In the genomic region with DNA sequence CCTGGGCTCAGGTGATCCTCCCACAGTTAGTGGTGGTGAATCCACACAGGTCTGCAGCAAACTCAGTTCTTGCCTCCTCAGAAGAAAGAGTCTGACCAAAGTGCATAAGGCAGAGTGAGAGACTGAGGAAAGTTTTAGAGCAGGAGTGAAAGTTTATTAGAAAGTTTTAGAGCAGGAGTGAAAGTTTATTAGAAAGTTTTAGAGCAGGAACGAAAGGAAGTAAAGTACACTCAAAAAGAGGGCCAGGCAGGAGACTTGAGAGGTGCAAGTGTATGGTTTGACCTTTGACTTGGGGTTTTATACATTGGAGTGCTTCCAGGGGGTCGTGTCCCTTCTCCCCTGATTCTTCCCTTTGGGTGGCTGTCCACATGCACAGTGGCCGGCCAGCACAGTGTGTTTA, we compare ENCODE assay signal across 34 cellular contexts.
"Had no signal": no experiment of that assay in that cellular context is flagged by ENCODE, and none has a peak within 500 bp of the region (broad histone marks: within the 10 kb centered on the region; RNA-seq: fewer than 3 reads in every experiment).

No MANE protein-coding gene starts in this region.

- H3K9me3 Mint-ChIP-seq: activated B cell treated with CpG ODN at 0.5 μM for 24 hours; activated CD4-positive, alpha-beta memory T cell treated with anti-CD3 and anti-CD28 coated beads for 36 hours; activated naive CD4-positive, alpha-beta T cell treated with anti-CD3 and anti-CD28 coated beads for 36 hours; activated naive CD4-positive, alpha-beta T cell treated with anti-CD3 and anti-CD28 coated beads, Interleukin-2, amount 50 U/mL, for 24 hours; activated naive CD8-positive, alpha-beta T cell treated with anti-CD3 and anti-CD28 coated beads for 36 hours; activated naive CD8-positive, alpha-beta T cell treated with anti-CD3 and anti-CD28 coated beads, Interleukin-2, amount 50 U/mL, for 24 hours; activated T-helper 1 cell treated with anti-CD3 and anti-CD28 coated beads, Interleukin-12 subunit alpha, Interleukin-12 subunit beta, Interleukin-2, Interleukin-4 antibody, amounts not matched to agents 30 ng/mL and 10 ng/mL and 1 ng/mL, durations not matched to agents 14 hours and 24 hours and 36 hours; activated T-helper 2 cell treated with anti-CD3 and anti-CD28 coated beads, Interferon-gamma antibody, Interleukin-2, Interleukin-4, amounts not matched to agents 10 μg/mL and 5 μg/mL and 100 μg/mL, durations not matched to agents 14 hours and 24 hours and 36 hours; dendritic cell treated with granulocyte-macrophage colony-stimulating factor and Interleukin-4, amounts not matched to agents 40 ng/mL and 50 ng/mL, for 4 days; T-helper 2 cell treated with Interferon-gamma antibody and Interleukin-4, amounts not matched to agents 5 μg/mL and 100 μg/mL, for 36 hours had no signal

- ATAC-seq: activated CD4-positive, CD25-positive, alpha-beta regulatory T cell treated with anti-CD3 and anti-CD28 coated beads, Interleukin-2, amount 50 U/mL, for 24 hours; activated CD8-positive, alpha-beta memory T cell treated with anti-CD3 and anti-CD28 coated beads, Interleukin-2, amount 10 ng/mL, durations not matched to agents 7 days and 5 days; activated CD8-positive, alpha-beta T cell treated with anti-CD3 and anti-CD28 coated beads, Interleukin-2, amount 10 ng/mL, durations not matched to agents 7 days and 5 days; activated naive CD8-positive, alpha-beta T cell treated with anti-CD3 and anti-CD28 coated beads, Interleukin-2, amount 50 U/mL, for 24 hours; body of pancreas; foreskin keratinocyte; T-helper 17 cell had no signal

- H3K4me1 Mint-ChIP-seq: activated B cell treated with CpG ODN at 0.5 μM for 24 hours; activated naive CD4-positive, alpha-beta T cell treated with anti-CD3 and anti-CD28 coated beads, Interleukin-2, amount 50 U/mL, for 24 hours; activated naive CD8-positive, alpha-beta T cell treated with anti-CD3 and anti-CD28 coated beads for 36 hours; activated naive CD8-positive, alpha-beta T cell treated with anti-CD3 and anti-CD28 coated beads, Interleukin-2, amount 50 U/mL, for 24 hours had no signal

- H3K36me3 Mint-ChIP-seq: activated CD4-positive, alpha-beta memory T cell treated with anti-CD3 and anti-CD28 coated beads for 36 hours; activated CD8-positive, alpha-beta memory T cell treated with anti-CD3 and anti-CD28 coated beads, Interleukin-2, amount 10 ng/mL, durations not matched to agents 7 days and 5 days; activated naive CD4-positive, alpha-beta T cell treated with anti-CD3 and anti-CD28 coated beads, Interleukin-2, amount 50 U/mL, for 24 hours; activated naive CD8-positive, alpha-beta T cell treated with anti-CD3 and anti-CD28 coated beads for 36 hours had no signal

- H3K36me3 ChIP-seq: adrenal gland, colonic mucosa, esophagus muscularis mucosa, gastrocnemius medialis, WERI-Rb-1 had no signal

- H3K4me3 Mint-ChIP-seq: activated B cell treated with CpG ODN at 0.5 μM for 24 hours; activated CD4-positive, alpha-beta memory T cell treated with anti-CD3 and anti-CD28 coated beads for 36 hours; activated CD8-positive, alpha-beta memory T cell treated with anti-CD3 and anti-CD28 coated beads, Interleukin-2, amount 10 ng/mL, durations not matched to agents 7 days and 5 days; activated CD8-positive, alpha-beta T cell treated with anti-CD3 and anti-CD28 coated beads, Interleukin-2, amount 10 ng/mL, durations not matched to agents 7 days and 5 days; activated naive CD4-positive, alpha-beta T cell treated with anti-CD3 and anti-CD28 coated beads for 36 hours; activated naive CD4-positive, alpha-beta T cell treated with anti-CD3 and anti-CD28 coated beads, Interleukin-2, amount 50 U/mL, for 24 hours; activated naive CD8-positive, alpha-beta T cell treated with anti-CD3 and anti-CD28 coated beads for 36 hours; activated naive CD8-positive, alpha-beta T cell treated with anti-CD3 and anti-CD28 coated beads, Interleukin-2, amount 50 U/mL, for 24 hours; activated T-helper 1 cell treated with anti-CD3 and anti-CD28 coated beads, Interleukin-12 subunit alpha, Interleukin-12 subunit beta, Interleukin-2, Interleukin-4 antibody, amounts not matched to agents 30 ng/mL and 10 ng/mL and 1 ng/mL, durations not matched to agents 14 hours and 24 hours and 36 hours; dendritic cell treated with granulocyte-macrophage colony-stimulating factor and Interleukin-4, amounts not matched to agents 40 ng/mL and 50 ng/mL, for 4 days; T-helper 17 cell; T-helper 2 cell treated with Interferon-gamma antibody and Interleukin-4, amounts not matched to agents 5 μg/mL and 100 μg/mL, for 36 hours had no signal

- H3K9me3 ChIP-seq: adrenal gland, body of pancreas, colonic mucosa, gastrocnemius medialis had no signal

- H3K4me3 ChIP-seq: adrenal gland, body of pancreas, colonic mucosa, dorsolateral prefrontal cortex, esophagus muscularis mucosa, gastrocnemius medialis had no signal

- H3K4me1 ChIP-seq: adrenal gland, body of pancreas, colonic mucosa, foreskin keratinocyte had no signal

- H3K27ac ChIP-seq: adrenal gland, body of pancreas, colonic mucosa, dorsolateral prefrontal cortex, esophagus muscularis mucosa, foreskin keratinocyte, gastrocnemius medialis, WERI-Rb-1 had no signal

- H3K27me3 Mint-ChIP-seq: activated naive CD4-positive, alpha-beta T cell treated with anti-CD3 and anti-CD28 coated beads, Interleukin-2, amount 50 U/mL, for 24 hours; activated naive CD8-positive, alpha-beta T cell treated with anti-CD3 and anti-CD28 coated beads for 36 hours had no signal

- DNase-seq: activated B cell treated with CpG ODN at 0.5 μM for 24 hours; activated CD4-positive, alpha-beta memory T cell treated with anti-CD3 and anti-CD28 coated beads for 36 hours; activated CD4-positive, alpha-beta T cell treated with anti-CD3 and anti-CD28 coated beads for 48 hours; activated CD4-positive, alpha-beta T cell treated with anti-CD3 and anti-CD28 coated beads, Interleukin-2, amount 50 U/mL, for 1 hour; activated CD8-positive, alpha-beta memory T cell treated with anti-CD3 and anti-CD28 coated beads, Interleukin-2, amount 10 ng/mL, durations not matched to agents 7 days and 5 days; activated CD8-positive, alpha-beta memory T cell treated with anti-CD3 and anti-CD28 coated beads, Interleukin-2, amount 50 U/mL, for 4 hours; activated CD8-positive, alpha-beta T cell treated with anti-CD3 and anti-CD28 coated beads, Interleukin-2, amount 10 ng/mL, durations not matched to agents 7 days and 5 days; activated effector memory CD4-positive, alpha-beta T cell treated with anti-CD3 and anti-CD28 coated beads, Interleukin-2, amount 50 U/mL, for 16 hours; activated naive CD4-positive, alpha-beta T cell treated with anti-CD3 and anti-CD28 coated beads for 36 hours; activated naive CD8-positive, alpha-beta T cell treated with anti-CD3 and anti-CD28 coated beads for 36 hours; activated naive CD8-positive, alpha-beta T cell treated with anti-CD3 and anti-CD28 coated beads, Interleukin-2, amount 50 U/mL, for 24 hours; activated T-cell treated with anti-CD3 and anti-CD28 coated beads, Interleukin-2, amount 50 U/mL, for 1 hour; activated T-cell treated with anti-CD3 and anti-CD28 coated beads, Interleukin-2, amount 50 U/mL, for 48 hours; adrenal gland; amygdala; body of pancreas; caudate nucleus; colonic mucosa; dorsolateral prefrontal cortex; effector memory CD4-positive, alpha-beta T cell; erythroblast; foreskin keratinocyte; T-helper 1 cell; T-helper 17 cell; T1000; WERI-Rb-1 had no signal

- H3K27me3 ChIP-seq: adrenal gland, body of pancreas, colonic mucosa, dorsolateral prefrontal cortex, esophagus muscularis mucosa, gastrocnemius medialis had no signal

- H3K27ac Mint-ChIP-seq: activated B cell treated with CpG ODN at 0.5 μM for 24 hours; activated CD4-positive, alpha-beta memory T cell treated with anti-CD3 and anti-CD28 coated beads for 36 hours; activated CD8-positive, alpha-beta memory T cell treated with anti-CD3 and anti-CD28 coated beads, Interleukin-2, amount 10 ng/mL, durations not matched to agents 7 days and 5 days; activated CD8-positive, alpha-beta T cell treated with anti-CD3 and anti-CD28 coated beads, Interleukin-2, amount 10 ng/mL, durations not matched to agents 7 days and 5 days; activated naive CD4-positive, alpha-beta T cell treated with anti-CD3 and anti-CD28 coated beads for 36 hours; activated naive CD4-positive, alpha-beta T cell treated with anti-CD3 and anti-CD28 coated beads, Interleukin-2, amount 50 U/mL, for 24 hours; activated naive CD8-positive, alpha-beta T cell treated with anti-CD3 and anti-CD28 coated beads for 36 hours; activated naive CD8-positive, alpha-beta T cell treated with anti-CD3 and anti-CD28 coated beads, Interleukin-2, amount 50 U/mL, for 24 hours; activated T-helper 1 cell treated with anti-CD3 and anti-CD28 coated beads, Interleukin-12 subunit alpha, Interleukin-12 subunit beta, Interleukin-2, Interleukin-4 antibody, amounts not matched to agents 30 ng/mL and 10 ng/mL and 1 ng/mL, durations not matched to agents 14 hours and 24 hours and 36 hours; activated T-helper 2 cell treated with anti-CD3 and anti-CD28 coated beads, Interferon-gamma antibody, Interleukin-2, Interleukin-4, amounts not matched to agents 10 μg/mL and 5 μg/mL and 100 μg/mL, durations not matched to agents 14 hours and 24 hours and 36 hours; dendritic cell treated with granulocyte-macrophage colony-stimulating factor and Interleukin-4, amounts not matched to agents 40 ng/mL and 50 ng/mL, for 4 days; T-helper 17 cell; T-helper 2 cell treated with Interferon-gamma antibody and Interleukin-4, amounts not matched to agents 5 μg/mL and 100 μg/mL, for 36 hours had no signal
